Comparison of ENCODE assay signal across 1 cellular context in genomic region chr18:62521588-62521987, GRCh38.
TF ChIP-seq lines count a peak whose summit lies in the region.

No MANE protein-coding gene starts in this region.

TF ChIP-seq in WTC11, 78 proteins besides CTCF, POLR2A, EP300 and RAD21 (continued from another document):
- TF ChIP-seq, protein P1, sequence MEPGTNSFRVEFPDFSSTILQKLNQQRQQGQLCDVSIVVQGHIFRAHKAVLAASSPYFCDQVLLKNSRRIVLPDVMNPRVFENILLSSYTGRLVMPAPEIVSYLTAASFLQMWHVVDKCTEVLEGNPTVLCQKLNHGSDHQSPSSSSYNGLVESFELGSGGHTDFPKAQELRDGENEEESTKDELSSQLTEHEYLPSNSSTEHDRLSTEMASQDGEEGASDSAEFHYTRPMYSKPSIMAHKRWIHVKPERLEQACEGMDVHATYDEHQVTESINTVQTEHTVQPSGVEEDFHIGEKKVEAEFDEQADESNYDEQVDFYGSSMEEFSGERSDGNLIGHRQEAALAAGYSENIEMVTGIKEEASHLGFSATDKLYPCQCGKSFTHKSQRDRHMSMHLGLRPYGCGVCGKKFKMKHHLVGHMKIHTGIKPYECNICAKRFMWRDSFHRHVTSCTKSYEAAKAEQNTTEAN (CRISPR knock-in tag; IDR thresholded peaks at IDR 0.05), result no peak
- TF ChIP-seq, protein P2, sequence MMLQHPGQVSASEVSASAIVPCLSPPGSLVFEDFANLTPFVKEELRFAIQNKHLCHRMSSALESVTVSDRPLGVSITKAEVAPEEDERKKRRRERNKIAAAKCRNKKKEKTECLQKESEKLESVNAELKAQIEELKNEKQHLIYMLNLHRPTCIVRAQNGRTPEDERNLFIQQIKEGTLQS (CRISPR knock-in tag; conservative IDR thresholded peaks at IDR 0.05), result no peak
